ENCODE assay signal across 15 cellular contexts in genomic region chr5:79480991-79481390, GRCh38. TPM values are rescaled to one million over a fixed set of nuclear protein-coding genes. Genes with fewer than 3 reads are reported as not detected.
DNase-seq lines count a peak whose midpoint lies in the region; ATAC-seq and TF ChIP-seq lines count a peak whose summit lies in the region.
"Had no signal": no experiment of that assay in that cellular context is flagged by ENCODE, and none has a peak within 500 bp of the region (broad histone marks: within the 10 kb centered on the region; RNA-seq: fewer than 3 reads in every experiment).

No MANE protein-coding gene starts in this region.

- TF ChIP-seq POLR2A in heart left ventricle (IDR thresholded peaks at IDR 0.05) (no peak), gastrocnemius medialis (IDR thresholded peaks at IDR 0.05) (no peak)

- CTCF ChIA-PET in HEK293 (lab: Yijun Ruan, JAX) = no interaction called here

- DNase-seq in heart left ventricle (no peak), right atrium auricular region (ENCODE audit: low spot score) (no peak), gastrocnemius medialis (no peak), Kasumi-1 (lab: John Stamatoyannopoulos, UW) (no peak), A172 (ENCODE audit: low spot score) (no peak), SHP77 treated with DMSO at 0.1 percent for 48 hours (lab: John Stamatoyannopoulos, UW) (no peak)
- DNase-seq: CD4-positive, alpha-beta memory T cell; DMS79; GM23248; H7 had no signal

- H3K27me3 ChIP-seq in heart left ventricle (no peaks in the 10 kb centered on the region), right atrium auricular region (no peaks in the 10 kb centered on the region), gastrocnemius medialis (no peaks in the 10 kb centered on the region)

- H3K27ac ChIP-seq in HEK293 (ENCODE audit: extremely low read depth, low read depth, low read length) (no peak overlapping the region), heart left ventricle (peak overlapping the region; percentile 70 to 97 (median 88)), right atrium auricular region (peak overlapping the region; percentile 82 to 93), gastrocnemius medialis (peak overlapping the region; percentile 84 to 93 (median 89))
- H3K27ac ChIP-seq: C4-2B, GM23248, HL-60 had no signal

- in situ Hi-C loops in gastrocnemius medialis (cut with MboI; ENCODE audit: low sequenced_read_pairs in 4 of 4) = no loop called here

- peak; percentile 69 to 87 (median 75) for ATAC-seq in heart left ventricle
- ATAC-seq in gastrocnemius medialis = peak; percentile 25 to 45
- no peak for ATAC-seq in HG02763 (IDR thresholded peaks at IDR 0.05; ENCODE audit: unreplicated experiment)
- ATAC-seq: GM12878 had no signal

- no peak overlapping the region for H3K4me3 ChIP-seq in HEK293 (ENCODE audit: low read depth, low read length)
- H3K4me3 ChIP-seq in heart left ventricle = peak overlapping the region in 10 of 12 donors; percentile 10 to 50 (median 38)
- H3K4me3 ChIP-seq in right atrium auricular region = peak overlapping the region; percentile 25 to 31
- peak overlapping the region; percentile 5 to 34 (median 28) for H3K4me3 ChIP-seq in gastrocnemius medialis
- H3K4me3 ChIP-seq: GM12878, GM23248 had no signal

- H3K9me3 ChIP-seq in HEK293 (ENCODE audit: control insufficient read depth, insufficient read depth, low read depth, low read length) (no peaks in the 10 kb centered on the region), heart left ventricle (no peaks in the 10 kb centered on the region), right atrium auricular region (no peaks in the 10 kb centered on the region), gastrocnemius medialis (no peaks in the 10 kb centered on the region)

- H3K36me3 ChIP-seq in HEK293 (ENCODE audit: control insufficient read depth in 2 of 2, insufficient read depth in 1 of 2, low read length in 2 of 2) (no peaks in the 10 kb centered on the region; a peak in 1 of 3 replicates), heart left ventricle (no peaks in the 10 kb centered on the region), right atrium auricular region (no peaks in the 10 kb centered on the region), gastrocnemius medialis (no peaks in the 10 kb centered on the region)

- WGBS in heart left ventricle, 4 donors = 53 to 63% (median 61%) methylated on average over 3 of the region's 3 CpGs

- POLR2A ChIA-PET in HEK293 (lab: Yijun Ruan, JAX) = interaction anchor here (1.9 kb wide), 1 partner anchor 32 kb away, joined by 7 read pairs; the partner anchor contains the start of gene HOMER1

- intact Hi-C loops in heart left ventricle (cut with DNase I) (no loop called here), gastrocnemius medialis (cut with DNase I; ENCODE audit: low total_unique reads) (loop anchor here (10.0 kb wide), 1 partner anchor 576 kb away; no protein-coding TSS in a partner anchor)

- no peak for TF ChIP-seq CTCF in HEK293 (tag by site-specific recombination; IDR thresholded peaks at IDR 0.05)
- TF ChIP-seq CTCF in heart left ventricle (IDR thresholded peaks at IDR 0.05) = no peak
- TF ChIP-seq CTCF in right atrium auricular region (IDR thresholded peaks at IDR 0.05) = no peak
- TF ChIP-seq CTCF in gastrocnemius medialis (IDR thresholded peaks at IDR 0.05 in 4 of 5, conservative IDR thresholded peaks at IDR 0.05 in 1 of 5) = no peak

- H3K4me1 ChIP-seq in HEK293 (ENCODE audit: control insufficient read depth, insufficient read depth, low read length) = peaks cover 9% of the 10 kb centered on the region; the same call in 1 of the 2 replicates
- peaks cover 0 to 24% (median 0%) of the 10 kb centered on the region in 12 donors for H3K4me1 ChIP-seq in heart left ventricle
- no peaks in the 10 kb centered on the region for H3K4me1 ChIP-seq in right atrium auricular region
- H3K4me1 ChIP-seq in gastrocnemius medialis = peaks cover 32 to 60% of the 10 kb centered on the region in 2 donors

TF ChIP-seq in HEK293, 187 proteins besides CTCF, POLR2A, EP300 and RAD21:
- TF ChIP-seq ZNF266 (tag by site-specific recombination; IDR thresholded peaks at IDR 0.05; ENCODE audit: low read depth) = no peak
- TF ChIP-seq PRDM6 (tag by site-specific recombination; IDR thresholded peaks at IDR 0.05) = peak; percentile 48; the same call in 1 of the 2 replicates
- TF ChIP-seq ZNF645 (tag by site-specific recombination; IDR thresholded peaks at IDR 0.05) = no peak
- TF ChIP-seq HOXC10 (CRISPR knock-in tag; IDR thresholded peaks at IDR 0.05) = no peak
- TF ChIP-seq ZNF768 (tag by site-specific recombination; IDR thresholded peaks at IDR 0.05) = no peak
- no peak for TF ChIP-seq ZBTB6 (tag by site-specific recombination; IDR thresholded peaks at IDR 0.05)

RNA-seq across cellular contexts. Expression of gene HOMER1, which starts 32.9 kb away (rescaled TPM):
- total RNA-seq in heart left ventricle (10 to 100 TPM; 30.6 to 83.5 (median 62.3) TPM), right atrium auricular region (10 to 100 TPM; 30.1 to 31.4 TPM), gastrocnemius medialis (10 to 100 TPM; 23.5 to 51.0 (median 33.0) TPM)
- polyA plus RNA-seq in heart left ventricle = 10 to 100 TPM; 12.1 to 18.1 TPM
- total RNA-seq in A172 (2014; rRNA removed; shearing (Covaris generic)) = 10.3 and 11.0 TPM in 2 replicates
